In the genomic region with DNA sequence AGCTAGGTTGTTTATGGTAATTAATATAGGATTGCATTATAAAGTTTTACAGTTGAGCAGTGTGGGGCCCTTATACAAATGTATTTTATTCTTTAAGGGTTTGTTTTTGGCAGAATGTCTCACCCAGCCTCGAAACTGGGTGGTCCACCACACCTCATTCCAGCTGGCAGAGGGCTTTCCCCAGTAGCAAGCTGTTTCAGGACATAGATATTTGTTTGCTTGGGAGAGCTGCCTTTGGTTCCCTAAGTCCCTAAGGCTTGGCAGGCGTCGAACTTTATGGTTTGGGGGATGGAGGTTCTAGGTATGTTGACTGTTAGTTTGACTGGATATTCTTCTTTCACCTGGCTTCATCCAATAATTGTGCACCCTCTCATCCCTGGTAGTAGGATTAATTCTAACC, we compare ENCODE assay signal across 28 cellular contexts.
"Had no signal": no experiment of that assay in that cellular context is flagged by ENCODE, and none has a peak within 500 bp of the region (broad histone marks: within the 10 kb centered on the region; RNA-seq: fewer than 3 reads in every experiment).

No MANE protein-coding gene starts in this region.

- H3K9ac ChIP-seq: parathyroid adenoma had no signal

- H3K4me1 ChIP-seq: parathyroid adenoma, psoas muscle, right lobe of liver, sigmoid colon, spleen, stomach, thyroid gland, upper lobe of left lung, vagina had no signal

- H3K27me3 ChIP-seq: neutrophil, ovary, right lobe of liver, sigmoid colon, spleen, stomach, thyroid gland, tibial nerve, upper lobe of left lung, vagina had no signal

- H3K4me2 ChIP-seq: smooth muscle cell had no signal

- H3K9me3 ChIP-seq: neutrophil, ovary, psoas muscle, right lobe of liver, sigmoid colon, thoracic aorta, thyroid gland, upper lobe of left lung, vagina had no signal

- H3K4me3 ChIP-seq: ovary, psoas muscle, right lobe of liver, sigmoid colon, skin epidermis, smooth muscle cell, spleen, stomach, thoracic aorta, thyroid gland, tibial nerve, upper lobe of left lung, vagina had no signal

- H3K27ac ChIP-seq: neutrophil, ovary, parathyroid adenoma, psoas muscle, right lobe of liver, sigmoid colon, spleen, stomach, thoracic aorta, thyroid gland, tibial nerve, upper lobe of left lung, vagina had no signal

- H3K36me3 ChIP-seq: neutrophil, ovary, right lobe of liver, sigmoid colon, spleen, stomach, thoracic aorta, thyroid gland, tibial nerve, upper lobe of left lung, vagina had no signal

- H3K79me2 ChIP-seq: parathyroid adenoma had no signal

- DNase-seq: naive B cell; naive thymus-derived CD8-positive, alpha-beta T cell; nephron progenitor cell; nucleus accumbens; ovary; posterior cingulate gyrus; psoas muscle; right cardiac atrium; right lobe of liver; sigmoid colon; spleen; stimulated activated CD4-positive, alpha-beta T cell treated with anti-CD3 and anti-CD28 coated beads, Interleukin-12 subunit alpha, Interleukin-12 subunit beta, amount 100 ng/mL, for 4 hours; stimulated activated CD4-positive, alpha-beta T cell treated with anti-CD3 and anti-CD28 coated beads, Interleukin-1b, Interleukin-23, amount 100 ng/mL, for 48 hours; stimulated activated CD4-positive, alpha-beta T cell treated with anti-CD3 and anti-CD28 coated beads, Interleukin-4, amount 100 ng/mL, for 1 hour; stimulated activated CD4-positive, alpha-beta T cell treated with anti-CD3 and anti-CD28 coated beads, Interleukin-4, amount 100 ng/mL, for 4 hours; stimulated activated naive B cell treated with anti-CD40 and anti-IgM and Interleukin-4, amounts not matched to agents 10 μg/mL and 1 μg/mL and 100 μg/mL, for 72 hours; stimulated activated naive CD4-positive, alpha-beta T cell treated with Interleukin-2 at 50 U/mL for 16 hours; stomach; thyroid gland; trophoblast cell; upper lobe of left lung had no signal

- H2AFZ ChIP-seq: parathyroid adenoma had no signal
